ENCODE assay signal across 18 cellular contexts in the genomic region with DNA sequence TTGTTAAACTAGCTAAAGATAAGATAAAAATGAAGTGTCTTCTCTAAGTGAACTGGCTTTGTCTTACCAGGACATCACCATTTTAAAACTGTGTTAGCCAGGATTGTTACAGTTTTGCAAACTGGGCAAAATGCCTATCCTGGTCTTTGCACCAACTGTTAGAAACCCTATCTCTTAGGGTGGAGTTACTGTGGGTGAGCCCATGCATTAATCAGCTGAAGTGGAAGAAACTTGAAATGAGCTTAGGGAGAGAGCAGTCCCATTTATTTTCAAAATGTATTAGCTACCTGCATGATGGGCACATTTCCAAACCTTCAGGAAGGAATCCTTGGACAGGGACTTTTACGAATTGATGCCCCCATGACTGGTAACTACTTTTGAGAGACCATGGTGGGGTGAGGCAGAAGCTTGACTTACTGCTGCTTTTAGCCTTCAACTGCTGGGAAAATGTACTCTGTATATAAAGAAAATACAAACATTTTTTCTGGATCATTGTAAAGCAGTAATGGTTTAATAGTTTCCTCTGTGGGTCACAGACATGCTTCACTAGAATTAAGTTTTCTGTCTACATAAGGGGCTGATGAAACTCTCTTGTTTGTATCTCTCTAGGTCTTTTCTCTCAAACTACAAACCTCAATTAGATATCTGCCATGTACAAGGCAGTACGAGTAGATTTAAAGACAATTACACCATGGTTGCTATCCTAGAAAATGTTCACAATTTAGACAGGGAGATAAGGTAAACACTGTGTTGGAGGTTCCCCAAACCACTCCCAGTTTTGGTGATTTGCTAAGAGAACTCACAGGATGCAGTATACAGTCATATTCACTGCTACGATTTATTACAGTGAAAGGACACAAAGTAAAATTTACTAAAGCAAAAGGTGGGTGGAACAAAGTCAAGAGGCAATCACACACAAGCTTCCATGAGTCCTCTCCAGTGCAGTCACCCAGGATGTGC.
A peak's percentile ranks its signal among the peaks of the same experiment; 100 is the strongest.
DNase-seq lines count a peak whose midpoint lies in the region; ATAC-seq, FAIRE-seq and TF ChIP-seq lines count a peak whose summit lies in the region.
"Had no signal": no experiment of that assay in that cellular context is flagged by ENCODE, and none has a peak within 500 bp of the region (broad histone marks: within the 10 kb centered on the region; RNA-seq: fewer than 3 reads in every experiment).

No MANE protein-coding gene starts in this region.

- H4K20me1 ChIP-seq in H1 (replicated peaks in 1 of 2; ENCODE audit: control insufficient read depth in 1 of 2, insufficient read depth in 2 of 2, low read length in 2 of 2) (no peaks in the 10 kb centered on the region), osteoblast (ENCODE audit: insufficient read depth, low read length) (no peaks in the 10 kb centered on the region)

- no peak overlapping the region for H3K9ac ChIP-seq in H1 (replicated peaks in 1 of 4; ENCODE audit: extremely low read depth in 1 of 4, low read depth in 3 of 4, low read length in 3 of 4)

- H3K4me1 ChIP-seq in H1 (replicated peaks in 1 of 4; ENCODE audit: control insufficient read depth in 3 of 4, insufficient read depth in 4 of 4, low read length in 3 of 4), result no peaks in the 10 kb centered on the region; a peak in 1 of 7 replicates
- H3K4me1 ChIP-seq in osteoblast (ENCODE audit: insufficient read depth, low read length), result peaks cover 18% of the 10 kb centered on the region
- no peaks in the 10 kb centered on the region for H3K4me1 ChIP-seq in heart right ventricle

- H3K23ac ChIP-seq in H1 (ENCODE audit: insufficient read length), result no peak overlapping the region

- no peak overlapping the region for H3K56ac ChIP-seq in H1 (replicated peaks; ENCODE audit: insufficient read length, low read depth, low read length)

- no peaks in the 10 kb centered on the region for H3K27me3 ChIP-seq in H1 (replicated peaks in 1 of 4; ENCODE audit: control insufficient read depth in 3 of 4, extremely low read depth in 1 of 4, insufficient read depth in 3 of 4, low read length in 3 of 4)
- H3K27me3 ChIP-seq in osteoblast (ENCODE audit: insufficient read depth, low read length), result no peaks in the 10 kb centered on the region
- H3K27me3 ChIP-seq in heart right ventricle, result no peaks in the 10 kb centered on the region
- H3K27me3 ChIP-seq: transverse colon had no signal

- no peak overlapping the region for H2BK20ac ChIP-seq in H1 (ENCODE audit: low read length)

- 82% methylated on average over 3 of the region's 3 CpGs; no CpG with 5 or more reads in 1 of the 2 experiments for WGBS in H1 (ENCODE audit: extremely low coverage in 1 of 2, insufficient coverage in 1 of 2, insufficient read length in 1 of 2, insufficient replicate concordance in 2 of 2, low coverage in 1 of 2, low lambda C conversion rate in 2 of 2, missing lambda C conversion rate in 1 of 2), 2 experiments
- WGBS in heart right ventricle, 2 donors, result 62 to 75% methylated on average over 3 of the region's 3 CpGs

- H2BK5ac ChIP-seq in H1 (ENCODE audit: low read depth, low read length), result no peak overlapping the region

- H3K9me3 ChIP-seq in H1 (ENCODE audit: insufficient read depth in 2 of 2, low read depth in 1 of 2, low read length in 1 of 2), result no peaks in the 10 kb centered on the region
- H3K9me3 ChIP-seq in osteoblast (ENCODE audit: low read depth, low read length), result no peaks in the 10 kb centered on the region
- peaks cover 0 to 14% (median 0%) of the 10 kb centered on the region in 11 donors for H3K9me3 ChIP-seq in heart right ventricle
- H3K9me3 ChIP-seq: transverse colon had no signal

- TF ChIP-seq RAD21 in H1 (IDR thresholded peaks at IDR 0.05 in 1 of 2, conservative IDR thresholded peaks at IDR 0.05 in 1 of 2; ENCODE audit: low read depth in 2 of 2, low read length in 2 of 2), result no peak

- no peak overlapping the region for H3K14ac ChIP-seq in H1 (ENCODE audit: insufficient read length)

- no peak overlapping the region for H2BK12ac ChIP-seq in H1 (ENCODE audit: low read depth, low read length)

- H3K4me2 ChIP-seq in H1 (ENCODE audit: insufficient read depth in 1 of 2, low read depth in 2 of 2, low read length in 2 of 2) (no peak overlapping the region), osteoblast (ENCODE audit: insufficient read depth, low read length) (peak overlapping the region; percentile 57)

- no peak overlapping the region for H3K18ac ChIP-seq in H1 (ENCODE audit: extremely low read depth, low read length)

- H4K91ac ChIP-seq in H1 (replicated peaks; ENCODE audit: insufficient read length, low read length), result no peak overlapping the region

- H4K8ac ChIP-seq in H1 (ENCODE audit: extremely low read depth, insufficient read depth, low read length), result no peak overlapping the region

- H3K4ac ChIP-seq in H1 (replicated peaks; ENCODE audit: insufficient read length, low read depth, low read length), result no peak overlapping the region

- TF ChIP-seq CTCF in H1 (IDR thresholded peaks at IDR 0.05; ENCODE audit: control extremely low read depth in 1 of 3, insufficient read depth in 1 of 3, low read depth in 1 of 3, low read length in 3 of 3) (no peak), osteoblast (IDR thresholded peaks at IDR 0.05; ENCODE audit: extremely low read depth, low read depth, low read length) (no peak), heart right ventricle (IDR thresholded peaks at IDR 0.05) (no peak)

- H2AFZ ChIP-seq in H1 (ENCODE audit: low read length) (0 out of 2 replicates have a peak overlapping the region, but pooled peaks have one; percentile 22), osteoblast (ENCODE audit: low read length) (peak overlapping the region; percentile 68)

- H3K4me3 ChIP-seq in H1 (ENCODE audit: extremely low read depth in 1 of 4, insufficient read depth in 2 of 4, low read depth in 3 of 4, low read length in 4 of 4) (no peak overlapping the region), osteoblast (ENCODE audit: insufficient read depth, low read length) (no peak overlapping the region), heart right ventricle (no peak overlapping the region)
- H3K4me3 ChIP-seq: GM12878, transverse colon had no signal

- H3K23me2 ChIP-seq in H1 (ENCODE audit: low read depth, low read length), result no peaks in the 10 kb centered on the region

- H3K79me1 ChIP-seq in H1 (ENCODE audit: low read depth, low read length), result no peaks in the 10 kb centered on the region

- no peak for TF ChIP-seq POLR2A in H1 (IDR thresholded peaks at IDR 0.05; ENCODE audit: control extremely low read depth in 1 of 2, low read depth in 2 of 2, low read length in 2 of 2)

- H3K79me2 ChIP-seq in H1 (ENCODE audit: control insufficient read depth in 1 of 2, insufficient read depth in 2 of 2, low read length in 2 of 2), result no peaks in the 10 kb centered on the region
- no peaks in the 10 kb centered on the region for H3K79me2 ChIP-seq in osteoblast (ENCODE audit: insufficient read depth, low read length)

- 0 out of 2 replicates have a peak overlapping the region, but pooled peaks have one; percentile 14 for H2BK15ac ChIP-seq in H1 (ENCODE audit: low read length)

- no peak overlapping the region for H2BK120ac ChIP-seq in H1 (replicated peaks; ENCODE audit: low read depth, low read length)

- no peak for ATAC-seq in heart right ventricle
- ATAC-seq: activated CD8-positive, alpha-beta T cell treated with anti-CD3 and anti-CD28 coated beads for 36 hours; GM12878 had no signal

- DNase-seq in DMS79 treated with DMSO at 0.1 percent for 48 hours (lab: John Stamatoyannopoulos, UW) (peak; percentile 47), DMS79 (lab: John Stamatoyannopoulos, UW) (no peak), NCI-H446 treated with DMSO at 0.1 percent for 48 hours (lab: John Stamatoyannopoulos, UW) (peak; percentile 56), H1 (ENCODE audit: low read depth in 1 of 2, low spot score in 2 of 2) (no peak), osteoblast (ENCODE audit: insufficient read length, low spot score, missing footprints) (no peak), iPS-NIHi11 (ENCODE audit: low spot score) (no peak), heart right ventricle (no peak)
- no peak for DNase-seq in activated T-cell treated with anti-CD3 and anti-CD28 coated beads, Interleukin-2, amount 50 U/mL, for 48 hours
- DNase-seq: activated CD8-positive, alpha-beta T cell treated with anti-CD3 and anti-CD28 coated beads for 36 hours; activated gamma-delta T cell treated with Interleukin-2 at 50 U/mL for 16 hours; foreskin melanocyte; GOT3; kidney glomerular epithelial cell; NCI-H146; stimulated activated CD4-positive, alpha-beta T cell treated with anti-CD3 and anti-CD28 coated beads, Interleukin-12 subunit alpha, Interleukin-12 subunit beta, amount 100 ng/mL, for 4 hours; transverse colon had no signal

- intact Hi-C loops in heart right ventricle (cut with DNase I), result no loop called here

- H3K36me3 ChIP-seq in H1 (ENCODE audit: control insufficient read depth in 2 of 4, insufficient read depth in 4 of 4, low read length in 3 of 4), result no peaks in the 10 kb centered on the region
- H3K36me3 ChIP-seq in osteoblast (ENCODE audit: insufficient read depth, low read length), result no peaks in the 10 kb centered on the region
- H3K36me3 ChIP-seq in heart right ventricle, result no peaks in the 10 kb centered on the region
- H3K36me3 ChIP-seq: transverse colon had no signal

- no peak for TF ChIP-seq EP300 in H1 (IDR thresholded peaks at IDR 0.05; ENCODE audit: borderline replicate concordance in 1 of 2, low read depth in 2 of 2, low read length in 2 of 2)

- CTCF ChIA-PET in H1 (lab: Charles Lee; ENCODE audit: partially characterized antibody), result interaction anchor here (0.9 to 1.2 kb wide), 2 partner anchors 12 to 14 kb away, joined by 3 read pairs; no protein-coding TSS in a partner anchor

- H2AK5ac ChIP-seq in H1 (ENCODE audit: low read depth, low read length), result no peak overlapping the region

- H4K5ac ChIP-seq in H1 (ENCODE audit: insufficient read length, low read depth, low read length), result no peak overlapping the region

- POLR2A ChIA-PET in H1 (lab: Charles Lee; ENCODE audit: partially characterized antibody), result no interaction called here

- FAIRE-seq in H1 (lab: Jason Lieb, UNC), result no peak
- FAIRE-seq: GM12878 had no signal

- H3K27ac ChIP-seq in H1 (ENCODE audit: low read depth, low read length) (no peak overlapping the region), osteoblast (ENCODE audit: low read depth, low read length) (no peak overlapping the region), heart right ventricle (no peak overlapping the region)
- H3K27ac ChIP-seq: 22Rv1, transverse colon had no signal

TF ChIP-seq in H1, 55 proteins besides CTCF, POLR2A, EP300 and RAD21:
- no peak for TF ChIP-seq POU5F1 (IDR thresholded peaks at IDR 0.05; ENCODE audit: low read depth, low read length)
- no peak for TF ChIP-seq CEBPB (IDR thresholded peaks at IDR 0.05; ENCODE audit: low read depth, low read length)
- no peak for TF ChIP-seq TCF12 (IDR thresholded peaks at IDR 0.05; ENCODE audit: low read depth, low read length)
- TF ChIP-seq TAF7 (optimal IDR thresholded peaks at IDR 0.05; ENCODE audit: borderline replicate concordance, low read depth, low read length), result no peak

Comparison
In these comparisons a context has a peak if more than half of its experiments do, and no peak if none do; other contexts are left out.
1. DNase-seq: peak in DMS79 treated with DMSO at 0.1 percent for 48 hours (single experiment) and NCI-H446 treated with DMSO at 0.1 percent for 48 hours (single experiment); none in DMS79 (single experiment), H1 (0 of 2), osteoblast (single experiment), iPS-NIHi11 (single experiment), activated T-cell treated with anti-CD3 and anti-CD28 coated beads, Interleukin-2, amount 50 U/mL, for 48 hours (0 of 2) and heart right ventricle (0 of 2).